Comparison of ENCODE assay signal across 16 cellular contexts in the genomic region with DNA sequence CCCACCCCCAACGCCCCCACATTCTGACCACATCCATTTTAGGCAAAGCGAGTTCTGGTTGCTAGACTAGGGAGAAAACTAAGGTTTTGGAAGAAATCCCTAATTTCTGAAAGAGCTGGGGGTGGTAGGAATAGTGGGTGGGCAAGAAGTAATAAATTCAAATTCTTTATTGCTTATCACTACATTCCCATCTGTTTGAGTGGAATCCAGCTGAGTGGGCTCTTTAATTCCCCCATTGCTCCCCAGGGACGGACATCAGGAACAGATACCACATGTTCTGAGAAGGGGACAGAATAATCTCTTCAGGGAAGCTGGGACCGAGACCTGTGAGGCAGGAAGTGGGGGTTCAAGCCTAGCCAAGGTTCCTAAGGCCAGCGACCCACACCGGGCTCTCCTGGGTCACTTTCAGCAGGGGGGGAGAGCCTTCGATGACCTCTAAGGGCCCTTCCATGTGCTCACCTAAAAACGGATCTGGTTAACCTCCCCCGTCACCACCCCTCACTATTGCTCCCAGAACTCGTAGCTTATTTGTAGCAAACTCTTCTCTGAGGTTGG. TPM values are rescaled to one million over a fixed set of nuclear protein-coding genes. Genes with fewer than 3 reads are reported as not detected.
DNase-seq lines count a peak whose midpoint lies in the region; ATAC-seq and TF ChIP-seq lines count a peak whose summit lies in the region.
"Had no signal": no experiment of that assay in that cellular context is flagged by ENCODE, and none has a peak within 500 bp of the region (broad histone marks: within the 10 kb centered on the region; RNA-seq: fewer than 3 reads in every experiment).

No MANE protein-coding gene starts in this region.

- peak overlapping the region in 3 of 4 donors; percentile 12 to 39 (median 37) for H3K27ac ChIP-seq in esophagus squamous epithelium
- no peak overlapping the region for H3K27ac ChIP-seq in mesendoderm (ENCODE audit: low read depth, low read length)
- H3K27ac ChIP-seq: tibial artery had no signal

- H3K23ac ChIP-seq in mesendoderm (ENCODE audit: low read length) = no peak overlapping the region

- peak; percentile 33 for DNase-seq in NCI-H82 (lab: John Stamatoyannopoulos, UW)
- no peak for DNase-seq in NCI-H82 treated with DMSO at 0.1 percent for 48 hours (lab: John Stamatoyannopoulos, UW; ENCODE audit: unreplicated experiment)
- DNase-seq in NCI-H69 (lab: John Stamatoyannopoulos, UW) = peak; percentile 66
- DNase-seq in esophagus squamous epithelium (lab: John Stamatoyannopoulos, UW) = no peak
- no peak for DNase-seq in stimulated activated effector memory CD8-positive, alpha-beta T cell treated with anti-CD3 and anti-CD28 coated beads, Interleukin-12 subunit alpha, Interleukin-12 subunit beta, amount 100 ng/mL, for 72 hours (ENCODE audit: low spot score in 2 of 2)
- no peak for DNase-seq in LoVo (ENCODE audit: low spot score)
- DNase-seq in mesendoderm = no peak
- DNase-seq in progenitor cell of endocrine pancreas (ENCODE audit: low spot score, unreplicated experiment) = no peak
- DNase-seq: activated CD4-positive, alpha-beta memory T cell treated with anti-CD3 and anti-CD28 coated beads for 36 hours; C1 segment of cervical spinal cord; NCI-H1048; nucleus accumbens; SW 1271; tibial artery had no signal

- peak overlapping the region; percentile 86 for H3K27ac Mint-ChIP-seq in stimulated activated effector memory CD8-positive, alpha-beta T cell treated with anti-CD3 and anti-CD28 coated beads, Interleukin-12 subunit alpha, Interleukin-12 subunit beta, amount 100 ng/mL, for 72 hours
- H3K27ac Mint-ChIP-seq in progenitor cell of endocrine pancreas = no peak overlapping the region
- H3K27ac Mint-ChIP-seq: activated CD4-positive, alpha-beta memory T cell treated with anti-CD3 and anti-CD28 coated beads for 36 hours had no signal

- H4K5ac ChIP-seq in mesendoderm (ENCODE audit: low read length) = no peak overlapping the region

- H2BK5ac ChIP-seq in mesendoderm (ENCODE audit: low read length) = no peak overlapping the region

- no peaks in the 10 kb centered on the region for H3K9me3 Mint-ChIP-seq in stimulated activated effector memory CD8-positive, alpha-beta T cell treated with anti-CD3 and anti-CD28 coated beads, Interleukin-12 subunit alpha, Interleukin-12 subunit beta, amount 100 ng/mL, for 72 hours
- H3K9me3 Mint-ChIP-seq in progenitor cell of endocrine pancreas (ENCODE audit: low read depth) = no peaks in the 10 kb centered on the region
- H3K9me3 Mint-ChIP-seq: activated CD4-positive, alpha-beta memory T cell treated with anti-CD3 and anti-CD28 coated beads for 36 hours; activated T-helper 1 cell treated with anti-CD3 and anti-CD28 coated beads, Interleukin-12 subunit alpha, Interleukin-12 subunit beta, Interleukin-2, Interleukin-4 antibody, amounts not matched to agents 30 ng/mL and 10 ng/mL and 1 ng/mL, durations not matched to agents 14 hours and 24 hours and 36 hours had no signal

- H2BK120ac ChIP-seq in mesendoderm (ENCODE audit: low read depth, low read length) = no peak overlapping the region

- H3K79me2 ChIP-seq in mesendoderm (ENCODE audit: control insufficient read depth, insufficient read depth, low read length) = no peaks in the 10 kb centered on the region

- no peak for TF ChIP-seq POLR2A in esophagus squamous epithelium (IDR thresholded peaks at IDR 0.05)

- no peaks in the 10 kb centered on the region for H3K9me3 ChIP-seq in esophagus squamous epithelium
- H3K9me3 ChIP-seq: tibial artery had no signal

- TF ChIP-seq CTCF in esophagus squamous epithelium (IDR thresholded peaks at IDR 0.05) (no peak), progenitor cell of endocrine pancreas (IDR thresholded peaks at IDR 0.05; ENCODE audit: unreplicated experiment) (no peak)

- H3K18ac ChIP-seq in mesendoderm (ENCODE audit: low read length) = no peak overlapping the region

- ATAC-seq in stimulated activated effector memory CD8-positive, alpha-beta T cell treated with anti-CD3 and anti-CD28 coated beads, Interleukin-12 subunit alpha, Interleukin-12 subunit beta, amount 100 ng/mL, for 72 hours = no peak

- no peak overlapping the region for H3K4me3 Mint-ChIP-seq in stimulated activated effector memory CD8-positive, alpha-beta T cell treated with anti-CD3 and anti-CD28 coated beads, Interleukin-12 subunit alpha, Interleukin-12 subunit beta, amount 100 ng/mL, for 72 hours
- no peak overlapping the region for H3K4me3 Mint-ChIP-seq in progenitor cell of endocrine pancreas (ENCODE audit: low read depth)
- H3K4me3 Mint-ChIP-seq: activated CD4-positive, alpha-beta memory T cell treated with anti-CD3 and anti-CD28 coated beads for 36 hours; activated T-helper 1 cell treated with anti-CD3 and anti-CD28 coated beads, Interleukin-12 subunit alpha, Interleukin-12 subunit beta, Interleukin-2, Interleukin-4 antibody, amounts not matched to agents 30 ng/mL and 10 ng/mL and 1 ng/mL, durations not matched to agents 14 hours and 24 hours and 36 hours had no signal

- WGBS in esophagus squamous epithelium, 2 donors = 35 to 66% methylated on average over 4 to 10 of the region's 10 CpGs
- no CpG with 5 or more reads among the region's 10 CpGs for WGBS in mesendoderm (ENCODE audit: extremely low coverage, insufficient coverage, low lambda C conversion rate)

- no peak overlapping the region for H2AK5ac ChIP-seq in mesendoderm (ENCODE audit: low read length)

- H3K9ac ChIP-seq in mesendoderm (ENCODE audit: low read length) = no peak overlapping the region

- H4K8ac ChIP-seq in mesendoderm (ENCODE audit: low read depth, low read length) = no peak overlapping the region

- no peak overlapping the region for H3K56ac ChIP-seq in mesendoderm (ENCODE audit: low read length)

- intact Hi-C loops in esophagus squamous epithelium (cut with DNase I) = no loop called here

- H3K27me3 ChIP-seq in esophagus squamous epithelium (no peaks in the 10 kb centered on the region), mesendoderm (ENCODE audit: insufficient read depth, low read length, poor library complexity) (no peaks in the 10 kb centered on the region)
- H3K27me3 ChIP-seq: tibial artery had no signal

- H3K79me1 ChIP-seq in mesendoderm (ENCODE audit: low read length) = no peaks in the 10 kb centered on the region

- H3K4me2 ChIP-seq in mesendoderm (ENCODE audit: low read length) = no peak overlapping the region

- peaks cover 0 to 81% (median under 1%) of the 10 kb centered on the region in 3 donors for H3K36me3 ChIP-seq in esophagus squamous epithelium
- no peaks in the 10 kb centered on the region for H3K36me3 ChIP-seq in mesendoderm (ENCODE audit: control insufficient read depth, insufficient read depth, low read length)

- H3K4me3 ChIP-seq in esophagus squamous epithelium (no peak overlapping the region), mesendoderm (ENCODE audit: low read length) (no peak overlapping the region)
- H3K4me3 ChIP-seq: skin epidermis, tibial artery had no signal

- H3K4ac ChIP-seq in mesendoderm (ENCODE audit: low read depth, low read length) = no peak overlapping the region

- peaks cover 26% of the 10 kb centered on the region for H3K4me1 Mint-ChIP-seq in stimulated activated effector memory CD8-positive, alpha-beta T cell treated with anti-CD3 and anti-CD28 coated beads, Interleukin-12 subunit alpha, Interleukin-12 subunit beta, amount 100 ng/mL, for 72 hours
- no peaks in the 10 kb centered on the region for H3K4me1 Mint-ChIP-seq in progenitor cell of endocrine pancreas (ENCODE audit: low read depth)

- H3K27me3 Mint-ChIP-seq in progenitor cell of endocrine pancreas = no peaks in the 10 kb centered on the region
- H3K27me3 Mint-ChIP-seq: activated CD4-positive, alpha-beta memory T cell treated with anti-CD3 and anti-CD28 coated beads for 36 hours had no signal

- no peak overlapping the region for H2BK15ac ChIP-seq in mesendoderm (replicated peaks; ENCODE audit: low read depth)

- H3K36me3 Mint-ChIP-seq in stimulated activated effector memory CD8-positive, alpha-beta T cell treated with anti-CD3 and anti-CD28 coated beads, Interleukin-12 subunit alpha, Interleukin-12 subunit beta, amount 100 ng/mL, for 72 hours = peaks cover 68% of the 10 kb centered on the region
- peaks cover 4% of the 10 kb centered on the region for H3K36me3 Mint-ChIP-seq in progenitor cell of endocrine pancreas (ENCODE audit: insufficient read depth)

- peaks cover 0 to 34% (median 4%) of the 10 kb centered on the region in 3 donors for H3K4me1 ChIP-seq in esophagus squamous epithelium
- peaks cover 16% of the 10 kb centered on the region for H3K4me1 ChIP-seq in mesendoderm (ENCODE audit: control insufficient read depth, low read depth, low read length)

RNA-seq across cellular contexts. Expression of gene MRPS10, which starts 42.3 kb away (rescaled TPM):
- total RNA-seq in esophagus squamous epithelium (10 to 100 TPM; 40.3 to 70.3 (median 46.2) TPM), progenitor cell of endocrine pancreas (22.0 and 22.5 TPM in 2 replicates)
- 34.9 TPM for polyA plus RNA-seq in mesendoderm (2013, experiment 1 of 2)
- 36.3 TPM for polyA plus RNA-seq in mesendoderm (2013, experiment 2 of 2)

Comparison
In these comparisons a context has a peak if more than half of its experiments do, and no peak if none do; other contexts are left out.
1. DNase-seq: peak in NCI-H82 (single experiment) and NCI-H69 (single experiment); none in NCI-H82 treated with DMSO at 0.1 percent for 48 hours (single experiment), esophagus squamous epithelium (single experiment), stimulated activated effector memory CD8-positive, alpha-beta T cell treated with anti-CD3 and anti-CD28 coated beads, Interleukin-12 subunit alpha, Interleukin-12 subunit beta, amount 100 ng/mL, for 72 hours (0 of 2), LoVo (single experiment), mesendoderm (single experiment) and progenitor cell of endocrine pancreas (single experiment).